Comparison of ENCODE assay signal across 16 cellular contexts in the genomic region with DNA sequence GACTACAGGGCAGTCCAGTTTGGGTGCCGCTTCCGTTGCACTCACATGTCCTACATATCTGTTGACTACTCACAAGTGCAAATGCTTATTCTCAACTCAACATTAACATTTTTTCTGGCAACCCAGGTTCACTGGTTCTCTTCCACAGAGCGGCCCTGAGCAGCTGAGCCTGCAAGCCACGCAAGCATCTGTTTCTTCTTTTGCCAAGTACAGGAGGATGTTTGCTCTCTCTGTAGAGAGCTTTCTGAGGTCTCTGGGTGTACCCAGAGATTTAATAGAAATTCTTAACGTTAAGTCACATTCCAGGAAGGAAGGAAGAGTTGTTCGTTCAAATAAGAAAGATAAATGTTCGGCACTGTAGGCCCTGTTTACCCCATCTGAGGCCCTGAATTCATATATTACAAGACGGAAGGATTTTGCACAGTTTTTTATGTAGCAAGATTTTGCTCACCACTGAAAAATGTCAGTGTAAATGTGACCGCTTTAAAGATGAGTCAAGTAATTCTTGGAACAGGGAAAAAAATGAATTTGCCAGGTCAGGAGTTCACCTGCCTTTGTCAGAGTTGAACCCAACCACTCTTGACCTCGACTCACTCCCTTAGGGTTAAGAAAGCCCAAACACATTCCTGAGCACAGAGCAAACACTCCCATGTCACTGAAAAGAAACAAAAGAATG. TPM values are rescaled to one million over a fixed set of nuclear protein-coding genes. Genes with fewer than 3 reads are reported as not detected.
DNase-seq lines count a peak whose midpoint lies in the region; TF ChIP-seq lines count a peak whose summit lies in the region.
"Had no signal": no experiment of that assay in that cellular context is flagged by ENCODE, and none has a peak within 500 bp of the region (broad histone marks: within the 10 kb centered on the region; RNA-seq: fewer than 3 reads in every experiment).

No MANE protein-coding gene starts in this region.

- H3K9me3 Mint-ChIP-seq in chondrocyte (ENCODE audit: low read depth), result no peaks in the 10 kb centered on the region
- no peaks in the 10 kb centered on the region for H3K9me3 Mint-ChIP-seq in mesothelial cell of epicardium
- no peaks in the 10 kb centered on the region for H3K9me3 Mint-ChIP-seq in neural progenitor cell
- H3K9me3 Mint-ChIP-seq: CD4-positive, alpha-beta T cell; dendritic cell treated with granulocyte-macrophage colony-stimulating factor and Interleukin-4, amounts not matched to agents 40 ng/mL and 50 ng/mL, for 4 days; IgD-negative memory B cell; immature natural killer cell had no signal

- no peaks in the 10 kb centered on the region for H3K79me2 ChIP-seq in neural progenitor cell (ENCODE audit: low read depth)

- H2AFZ ChIP-seq in neural progenitor cell (replicated peaks), result no peak overlapping the region

- peak overlapping the region; percentile 62 for H3K27ac Mint-ChIP-seq in chondrocyte (ENCODE audit: unreplicated experiment)
- peak overlapping the region; percentile 87 for H3K27ac Mint-ChIP-seq in mesothelial cell of epicardium
- no peak overlapping the region for H3K27ac Mint-ChIP-seq in neural progenitor cell
- H3K27ac Mint-ChIP-seq: CD4-positive, alpha-beta T cell; dendritic cell treated with granulocyte-macrophage colony-stimulating factor and Interleukin-4, amounts not matched to agents 40 ng/mL and 50 ng/mL, for 4 days; IgD-negative memory B cell had no signal

- no peak overlapping the region for H3K4me2 ChIP-seq in neural progenitor cell

- no peaks in the 10 kb centered on the region for H3K9me3 ChIP-seq in effector memory CD4-positive, alpha-beta T cell (ENCODE audit: control insufficient read depth, low read length)
- H3K9me3 ChIP-seq in neural progenitor cell (ENCODE audit: low read depth), result no peaks in the 10 kb centered on the region

- H3K27ac ChIP-seq in effector memory CD4-positive, alpha-beta T cell (ENCODE audit: insufficient read depth, low read length, poor library complexity, severe bottlenecking), result no peak overlapping the region
- H3K27ac ChIP-seq in neural progenitor cell, result no peak overlapping the region

- H3K4me1 Mint-ChIP-seq in chondrocyte (ENCODE audit: low read depth) (peaks cover 27% of the 10 kb centered on the region), mesothelial cell of epicardium (peaks cover 36% of the 10 kb centered on the region), neural progenitor cell (peaks cover 28% of the 10 kb centered on the region)

- H3K9ac ChIP-seq in neural progenitor cell, result no peak overlapping the region

- H3K4me3 Mint-ChIP-seq in chondrocyte (ENCODE audit: unreplicated experiment), result no peak overlapping the region
- no peak overlapping the region for H3K4me3 Mint-ChIP-seq in mesothelial cell of epicardium
- no peak overlapping the region for H3K4me3 Mint-ChIP-seq in neural progenitor cell
- H3K4me3 Mint-ChIP-seq: CD4-positive, alpha-beta T cell; dendritic cell treated with granulocyte-macrophage colony-stimulating factor and Interleukin-4, amounts not matched to agents 40 ng/mL and 50 ng/mL, for 4 days; IgD-negative memory B cell; immature natural killer cell had no signal

- H3K36me3 Mint-ChIP-seq in chondrocyte (ENCODE audit: low read depth), result peaks cover 25% of the 10 kb centered on the region
- peaks cover 17% of the 10 kb centered on the region for H3K36me3 Mint-ChIP-seq in mesothelial cell of epicardium
- peaks cover 15% of the 10 kb centered on the region for H3K36me3 Mint-ChIP-seq in neural progenitor cell

- peak; percentile 59 for DNase-seq in AG08395 (ENCODE audit: low spot score)
- peak; percentile 89 for DNase-seq in LHCN-M2 (ENCODE audit: low read depth)
- DNase-seq in chondrocyte (ENCODE audit: low spot score), result no peak
- no peak for DNase-seq in mesothelial cell of epicardium (ENCODE audit: low spot score in 2 of 2, unreplicated experiment in 2 of 2)
- DNase-seq in HuH-7.5 (ENCODE audit: low spot score), result no peak
- no peak for DNase-seq in effector memory CD4-positive, alpha-beta T cell
- no peak for DNase-seq in neural progenitor cell (ENCODE audit: low spot score)
- no peak for DNase-seq in mucosa of gallbladder (ENCODE audit: low spot score)
- DNase-seq: CD4-positive, alpha-beta T cell; immature natural killer cell; NCI-H2171 treated with DMSO at 0.1 percent for 48 hours; nucleus accumbens; SW 1271 had no signal

- H3K36me3 ChIP-seq in effector memory CD4-positive, alpha-beta T cell (ENCODE audit: control insufficient read depth, insufficient read depth, low read length), result no peaks in the 10 kb centered on the region
- H3K36me3 ChIP-seq in neural progenitor cell, result no peaks in the 10 kb centered on the region

- H4K20me1 ChIP-seq in neural progenitor cell (ENCODE audit: low read depth), result no peaks in the 10 kb centered on the region

- no peaks in the 10 kb centered on the region for H3F3A ChIP-seq in neural progenitor cell (ENCODE audit: low read depth)

- no peak overlapping the region for H3K4me3 ChIP-seq in effector memory CD4-positive, alpha-beta T cell (ENCODE audit: insufficient read depth, low read depth, low read length, poor library complexity, severe bottlenecking)
- H3K4me3 ChIP-seq in neural progenitor cell, result no peak overlapping the region
- H3K4me3 ChIP-seq: GM12878 had no signal

- no peak for TF ChIP-seq CTCF in chondrocyte (IDR thresholded peaks at IDR 0.05)
- no peak for TF ChIP-seq CTCF in mesothelial cell of epicardium (IDR thresholded peaks at IDR 0.05; ENCODE audit: unreplicated experiment)
- no peak for TF ChIP-seq CTCF in neural progenitor cell (IDR thresholded peaks at IDR 0.05)

- H3K4me1 ChIP-seq in effector memory CD4-positive, alpha-beta T cell (ENCODE audit: control insufficient read depth, insufficient read depth, low read length, poor library complexity, severe bottlenecking), result no peaks in the 10 kb centered on the region
- H3K4me1 ChIP-seq in neural progenitor cell, result peaks cover 13% of the 10 kb centered on the region

- no peaks in the 10 kb centered on the region for H3K27me3 ChIP-seq in effector memory CD4-positive, alpha-beta T cell (replicated peaks; ENCODE audit: control insufficient read depth, insufficient read depth, low read length, poor library complexity, severe bottlenecking)
- H3K27me3 ChIP-seq in neural progenitor cell, result no peaks in the 10 kb centered on the region

- no peaks in the 10 kb centered on the region for H3K27me3 Mint-ChIP-seq in chondrocyte (ENCODE audit: low read depth)
- no peaks in the 10 kb centered on the region for H3K27me3 Mint-ChIP-seq in mesothelial cell of epicardium (ENCODE audit: low read depth)
- H3K27me3 Mint-ChIP-seq in neural progenitor cell (ENCODE audit: insufficient read depth, low read depth), result peaks cover 4% of the 10 kb centered on the region
- H3K27me3 Mint-ChIP-seq: CD4-positive, alpha-beta T cell; dendritic cell treated with granulocyte-macrophage colony-stimulating factor and Interleukin-4, amounts not matched to agents 40 ng/mL and 50 ng/mL, for 4 days had no signal

RNA-seq across cellular contexts. Expression of gene KCTD18, which starts 30.1 kb away (rescaled TPM):
- total RNA-seq in LHCN-M2 (2014; rRNA removed) (19.6 and 22.5 TPM in 2 replicates), chondrocyte (17.3 to 18.9 TPM (median 17.6 TPM) in 3 replicates), mesothelial cell of epicardium (13.2 to 15.6 TPM (median 14.6 TPM) in 3 replicates), neural progenitor cell (ENCODE audit: low replicate concordance) (9.5 and 15.0 TPM in 2 replicates), mucosa of gallbladder (16.1 TPM)
- polyA plus RNA-seq in LHCN-M2 (2012), result 6.9 TPM

RNA-seq across cellular contexts. Expression of gene SGO2, which starts 46.3 kb away (rescaled TPM):
- 43.1 and 48.9 TPM in 2 replicates for total RNA-seq in LHCN-M2 (2014; rRNA removed)
- 5.8 TPM for polyA plus RNA-seq in LHCN-M2 (2012)
- 4.9 to 6.6 TPM (median 5.7 TPM) in 3 replicates for total RNA-seq in chondrocyte
- 8.8 to 10.7 TPM (median 9.2 TPM) in 3 replicates for total RNA-seq in mesothelial cell of epicardium
- total RNA-seq in neural progenitor cell (ENCODE audit: low replicate concordance), result 46.4 and 83.8 TPM in 2 replicates
- 2.0 TPM for total RNA-seq in mucosa of gallbladder

Comparison
In these comparisons a context has a peak if more than half of its experiments do, and no peak if none do; other contexts are left out.
1. DNase-seq: peak in AG08395 (single experiment) and LHCN-M2 (single experiment); none in chondrocyte (single experiment), mesothelial cell of epicardium (0 of 2), HuH-7.5 (single experiment), effector memory CD4-positive, alpha-beta T cell (0 of 3), neural progenitor cell (single experiment) and mucosa of gallbladder (single experiment).